23 cellular contexts compared by ENCODE assay signal in the genomic region with DNA sequence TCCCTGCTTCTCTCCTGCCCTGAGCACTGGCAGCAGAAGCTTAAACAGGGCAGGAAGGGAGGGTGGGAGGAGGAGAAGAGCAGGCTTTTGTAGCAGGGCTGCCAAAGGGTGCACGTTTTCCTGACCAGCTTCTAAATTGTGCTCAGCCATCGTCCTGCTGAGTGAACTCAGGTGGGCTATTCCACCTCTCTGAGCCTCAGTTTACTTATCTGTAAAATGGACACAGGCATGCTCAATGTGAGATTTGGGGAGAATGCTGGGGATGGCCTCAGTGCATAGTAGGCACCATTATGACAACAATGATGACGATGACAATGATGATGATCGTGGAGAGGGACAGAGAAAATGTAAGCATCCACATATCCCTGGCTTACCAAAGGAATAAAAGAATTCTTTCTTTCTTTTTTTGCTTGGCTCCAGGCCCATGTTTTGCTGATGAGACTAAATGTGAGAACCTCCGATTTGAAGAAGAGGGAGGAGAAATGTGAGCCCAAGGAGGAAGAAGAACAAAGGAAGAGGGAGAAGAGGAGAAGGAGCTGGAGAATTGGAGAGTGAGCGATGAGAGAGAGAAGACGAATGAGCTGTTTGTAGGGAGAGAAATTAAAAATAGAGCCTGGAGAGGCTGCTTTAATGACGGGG. TPM values are rescaled to one million over a fixed set of nuclear protein-coding genes. Genes with fewer than 3 reads are reported as not detected.
A peak's percentile ranks its signal among the peaks of the same experiment; 100 is the strongest.
DNase-seq lines count a peak whose midpoint lies in the region; ATAC-seq, FAIRE-seq and TF ChIP-seq lines count a peak whose summit lies in the region.
"Had no signal": no experiment of that assay in that cellular context is flagged by ENCODE, and none has a peak within 500 bp of the region (broad histone marks: within the 10 kb centered on the region; RNA-seq: fewer than 3 reads in every experiment).

No MANE protein-coding gene starts in this region.

- H3K36me3 ChIP-seq in K562 (ENCODE audit: control insufficient read depth, insufficient read depth, low read length): no peaks in the 10 kb centered on the region
- H3K36me3 ChIP-seq: BLaER1 had no signal

- H3K27me3 Mint-ChIP-seq in mesothelial cell of epicardium (ENCODE audit: low read depth): peaks cover 67% of the 10 kb centered on the region
- H3K27me3 Mint-ChIP-seq in progenitor cell of endocrine pancreas: peaks cover 44% of the 10 kb centered on the region

- TF ChIP-seq RAD21 in K562 (CRISPR knock-in tag; conservative IDR thresholded peaks at IDR 0.05 in 1 of 2, IDR thresholded peaks at IDR 0.05 in 1 of 2): no peak

- no peak for FAIRE-seq in K562 (lab: Jason Lieb, UNC)
- FAIRE-seq: D721Med, GM12891, GM18507 had no signal

- TF ChIP-seq CTCF in K562 (IDR thresholded peaks at IDR 0.05 in 2 of 3, conservative IDR thresholded peaks at IDR 0.05 in 1 of 3; ENCODE audit: insufficient read depth in 2 of 3, low read depth in 1 of 3, low read length in 3 of 3) (no peak), mesothelial cell of epicardium (IDR thresholded peaks at IDR 0.05; ENCODE audit: unreplicated experiment) (no peak), progenitor cell of endocrine pancreas (IDR thresholded peaks at IDR 0.05; ENCODE audit: unreplicated experiment) (no peak)

- no peak overlapping the region for H3K4me3 ChIP-seq in K562
- H3K4me3 ChIP-seq: BLaER1, GM23338 had no signal

- POLR2A ChIA-PET in K562 (lab: Yijun Ruan, JAX): interaction anchor here (0.7 to 1.0 kb wide), 2 partner anchors 12 to 344 kb away, joined by 3 read pairs; no protein-coding TSS in a partner anchor

- no peaks in the 10 kb centered on the region for H3K79me2 ChIP-seq in K562 (ENCODE audit: control insufficient read depth, insufficient read depth, low read length)

- BruUV-seq in K562 (replicated peaks; lab: Mats Ljungman, UMichigan): no TSS peak

- H3K4me1 Mint-ChIP-seq in mesothelial cell of epicardium (peaks cover 25% of the 10 kb centered on the region), progenitor cell of endocrine pancreas (ENCODE audit: low read depth) (peaks cover 13% of the 10 kb centered on the region)
- H3K4me1 Mint-ChIP-seq: B cell had no signal

- no peaks in the 10 kb centered on the region for H4K20me1 ChIP-seq in K562 (replicated peaks; ENCODE audit: control insufficient read depth, insufficient read depth, low read length)
- H4K20me1 ChIP-seq: BLaER1 had no signal

- TF ChIP-seq POLR2A in K562 (conservative IDR thresholded peaks at IDR 0.05): no peak

- 2% methylated on average over 8 of the region's 8 CpGs for WGBS in K562 (ENCODE audit: insufficient coverage, low coverage, missing lambda C conversion rate)

- H3K27me3 ChIP-seq in K562 (ENCODE audit: control insufficient read depth in 2 of 2, insufficient read depth in 2 of 2, low read length in 2 of 2): peaks cover 0 to 21% of the 10 kb centered on the region in 2 experiments; a peak in 2 of 5 replicates

- no peak for TF ChIP-seq EP300 in K562 (IDR thresholded peaks at IDR 0.05; ENCODE audit: low read length)

- in situ Hi-C loops in K562 (cut with MboI): no loop called here

- no peak overlapping the region for H3K9ac ChIP-seq in K562 (ENCODE audit: insufficient read depth in 1 of 2, low read depth in 2 of 2, low read length in 2 of 2)
- H3K9ac ChIP-seq: BLaER1 had no signal

- H3K36me3 Mint-ChIP-seq in mesothelial cell of epicardium: no peaks in the 10 kb centered on the region
- no peaks in the 10 kb centered on the region for H3K36me3 Mint-ChIP-seq in progenitor cell of endocrine pancreas (ENCODE audit: insufficient read depth)
- H3K36me3 Mint-ChIP-seq: CD4-positive, CD25-positive, alpha-beta regulatory T cell; CD8-positive, alpha-beta memory T cell had no signal

- no peaks in the 10 kb centered on the region for H3K9me3 ChIP-seq in K562 (replicated peaks; ENCODE audit: control insufficient read depth, insufficient read depth, low read depth, low read length)
- H3K9me3 ChIP-seq: BLaER1 had no signal

- no peaks in the 10 kb centered on the region for H3K9me1 ChIP-seq in K562 (ENCODE audit: control insufficient read depth, insufficient read depth, low read length)

- H3K4me1 ChIP-seq in K562 (replicated peaks in 1 of 2; ENCODE audit: control insufficient read depth in 2 of 2, insufficient read depth in 2 of 2, low read length in 2 of 2): no peaks in the 10 kb centered on the region

- DNase-seq in NCI-H69 (lab: John Stamatoyannopoulos, UW): peak; percentile 34
- DNase-seq in K562 (ENCODE audit: extremely low read depth in 1 of 4, low spot score in 3 of 4): no peak
- DNase-seq in mesothelial cell of epicardium (ENCODE audit: low spot score in 2 of 2, unreplicated experiment in 2 of 2): no peak
- DNase-seq in progenitor cell of endocrine pancreas (ENCODE audit: low spot score, unreplicated experiment): no peak
- DNase-seq in cerebellar nuclear complex (lab: John Stamatoyannopoulos, UW): no peak
- no peak for DNase-seq in NCI-H2196 (lab: John Stamatoyannopoulos, UW; ENCODE audit: unreplicated experiment)
- DNase-seq: CD4-positive, CD25-positive, alpha-beta regulatory T cell; CD8-positive, alpha-beta memory T cell; DMS 273 treated with DMSO at 0.1 percent for 48 hours; DMS79; GF-D8; H9 had no signal

- ATAC-seq in K562: no peak
- no peak for ATAC-seq in HG02884 (IDR thresholded peaks at IDR 0.05; ENCODE audit: unreplicated experiment)
- ATAC-seq: GM23338, HCT116 had no signal

- H3K27ac ChIP-seq in K562 (ENCODE audit: extremely low read depth, low read depth, low read length): no peak overlapping the region
- H3K27ac ChIP-seq: BLaER1, C4-2B had no signal

- no peak overlapping the region for H3K4me2 ChIP-seq in K562 (ENCODE audit: insufficient read depth, low read length)
- H3K4me2 ChIP-seq: BLaER1, GM23338 had no signal

- CTCF ChIA-PET in K562 (lab: Yijun Ruan, JAX; ENCODE audit: low intra/inter-chr PET ratio): no interaction called here

- H2AFZ ChIP-seq in K562 (ENCODE audit: low read depth, low read length): no peak overlapping the region
- H2AFZ ChIP-seq: GM23338 had no signal

- no peak overlapping the region for H3K4me3 Mint-ChIP-seq in mesothelial cell of epicardium
- H3K4me3 Mint-ChIP-seq in progenitor cell of endocrine pancreas (ENCODE audit: low read depth): no peak overlapping the region
- H3K4me3 Mint-ChIP-seq: B cell; CD4-positive, CD25-positive, alpha-beta regulatory T cell; CD8-positive, alpha-beta memory T cell; GM23338; H9 had no signal

- intact Hi-C loops in K562 (cut with micrococcal nuclease): loop anchor here (10.0 kb wide), 1 partner anchor 159 kb away; no protein-coding TSS in a partner anchor

- H3K27ac Mint-ChIP-seq in mesothelial cell of epicardium: peak overlapping the region; percentile 7
- peak overlapping the region; percentile 24 for H3K27ac Mint-ChIP-seq in progenitor cell of endocrine pancreas
- H3K27ac Mint-ChIP-seq: B cell; CD4-positive, CD25-positive, alpha-beta regulatory T cell; GM23338; H9 had no signal

- H3K9me3 Mint-ChIP-seq in mesothelial cell of epicardium: peaks cover 5% of the 10 kb centered on the region
- H3K9me3 Mint-ChIP-seq in progenitor cell of endocrine pancreas (ENCODE audit: low read depth): peaks cover 4% of the 10 kb centered on the region
- H3K9me3 Mint-ChIP-seq: CD4-positive, CD25-positive, alpha-beta regulatory T cell; CD8-positive, alpha-beta memory T cell; GM23338; H9 had no signal

TF ChIP-seq in K562, 482 proteins besides CTCF, POLR2A, EP300 and RAD21 (continues in another document):
- TF ChIP-seq ZNF316 (IDR thresholded peaks at IDR 0.05) (peak; percentile 64), ELF4 (CRISPR knock-in tag; IDR thresholded peaks at IDR 0.05) (no peak), RBM25 (IDR thresholded peaks at IDR 0.05; ENCODE audit: low read depth, low read length, severe bottlenecking) (peak; percentile 78), PBX2 (CRISPR knock-in tag; IDR thresholded peaks at IDR 0.05; ENCODE audit: low read depth) (no peak), PBX2 (tag; conservative IDR thresholded peaks at IDR 0.05; ENCODE audit: low read depth) (no peak), ADNP (tag; IDR thresholded peaks at IDR 0.05) (peak; percentile 47; the same call in 1 of the 2 replicates)

RNA-seq across cellular contexts. Expression of gene CUX2, which starts 8.1 kb away (rescaled TPM):
- not detected in 2 replicates for total RNA-seq in K562 (2011; cell fraction: chromatin; rRNA removed; ENCODE audit: low replicate concordance)
- total RNA-seq in K562 (2011; cell fraction: nucleolus; rRNA removed): not detected in 2 replicates
- not detected in 2 replicates for total RNA-seq in K562 (2011; cell fraction: nucleoplasm; rRNA removed)
- not detected in 2 replicates for total RNA-seq in K562 (2014; rRNA removed)
- total RNA-seq in K562 (2014; rRNA removed; fragmentation: Illumina TruSeq; extraction: Trizol): not detected in 2 replicates
- total RNA-seq in K562 (2015; rRNA removed; fragmentation: Illumina TruSeq; extraction: Trizol): not detected in 2 replicates
- total RNA-seq in K562 (2021): not detected in 2 replicates
- not detected in 2 replicates for polyA plus RNA-seq in K562 (2011; rRNA removed)
- not detected in 2 replicates for polyA plus RNA-seq in K562 (2011; cell fraction: cytosol; rRNA removed)
- polyA plus RNA-seq in K562 (2011; cell fraction: nucleus; rRNA removed): not detected in 2 replicates
- not detected in 2 replicates for polyA plus RNA-seq in K562 (2012)
- not detected in 2 replicates for polyA plus RNA-seq in K562 (2014; fragmentation: Illumina TruSeq; extraction: Trizol)
- polyA plus RNA-seq in K562 (2014; fragmentation: Nextera tagmentation; extraction: Ambion mirVana): not detected
- not detected in 2 replicates for polyA plus RNA-seq in K562 (2014; rRNA removed)
- polyA minus RNA-seq in K562 (2011; rRNA and poly(A)+ RNA removed): not detected in 2 replicates
- not detected in 2 replicates for polyA minus RNA-seq in K562 (2011; cell fraction: cytosol; rRNA and poly(A)+ RNA removed)
- not detected in 2 replicates for polyA minus RNA-seq in K562 (2011; cell fraction: nucleus; rRNA and poly(A)+ RNA removed)
- total RNA-seq in mesothelial cell of epicardium: 26.9 to 31.3 TPM (median 28.3 TPM) in 3 replicates
- total RNA-seq in progenitor cell of endocrine pancreas: 49.6 and 58.1 TPM in 2 replicates
- total RNA-seq: A172; B cell; CD8-positive, alpha-beta memory T cell had no signal
- polyA plus RNA-seq: AG04450; CD4-positive, CD25-positive, alpha-beta regulatory T cell; CD8-positive, alpha-beta memory T cell had no signal

Comparison
In these comparisons a context has a peak if more than half of its experiments do, and no peak if none do; other contexts are left out.
1. RNA of gene CUX2, which starts 8.1 kb away (total RNA-seq): 49.6 to 58.1 TPM in progenitor cell of endocrine pancreas and 26.9 to 31.3 TPM in mesothelial cell of epicardium; not detected in K562; every median in the first group is over 10 times any median in the second.